In genomic region chr11:810040-810567, GRCh38 we compare ENCODE assay signal across 8 cellular contexts. TPM values are rescaled to one million over a fixed set of nuclear protein-coding genes. Genes with fewer than 3 reads are reported as not detected.
DNase-seq lines count a peak whose midpoint lies in the region; ATAC-seq and TF ChIP-seq lines count a peak whose summit lies in the region.

No MANE protein-coding gene starts in this region.

- H3K27ac Mint-ChIP-seq in HFFc6: peak overlapping the region; percentile 100
- H3K27ac Mint-ChIP-seq in activated naive CD8-positive, alpha-beta T cell treated with anti-CD3 and anti-CD28 coated beads for 36 hours: peak overlapping the region; percentile 94

- H3K9me3 ChIP-seq in thyroid gland: no peaks in the 10 kb centered on the region

- H3K36me3 Mint-ChIP-seq in HFFc6 (ENCODE audit: low read depth): peaks cover 30% of the 10 kb centered on the region
- peaks cover 41% of the 10 kb centered on the region for H3K36me3 Mint-ChIP-seq in activated naive CD8-positive, alpha-beta T cell treated with anti-CD3 and anti-CD28 coated beads for 36 hours

- peaks cover 21 to 25% of the 10 kb centered on the region in 2 donors for H3K4me1 ChIP-seq in thyroid gland

- intact Hi-C loops in thyroid gland (cut with DNase I): no loop called here

- ATAC-seq in HG03469 (IDR thresholded peaks at IDR 0.05; ENCODE audit: unreplicated experiment): no peak

- H3K4me3 ChIP-seq in BJ (ENCODE audit: low read depth, low read length): peak overlapping the region; percentile 93
- H3K4me3 ChIP-seq in kidney epithelial cell (ENCODE audit: low read depth, low read length): peak overlapping the region; percentile 98
- peak overlapping the region; percentile 68 to 85 (median 80) for H3K4me3 ChIP-seq in thyroid gland (replicated peaks in 1 of 3)

- no peak for TF ChIP-seq POLR2A in thyroid gland (IDR thresholded peaks at IDR 0.05)

- peaks cover 18% of the 10 kb centered on the region for H3K27me3 Mint-ChIP-seq in HFFc6 (ENCODE audit: insufficient read depth)
- peaks cover 7% of the 10 kb centered on the region for H3K27me3 Mint-ChIP-seq in activated naive CD8-positive, alpha-beta T cell treated with anti-CD3 and anti-CD28 coated beads for 36 hours

- WGBS in thyroid gland, 2 donors: 0% methylated on average over 32 to 33 of the region's 55 CpGs

- H3K27ac ChIP-seq in thyroid gland: peak overlapping the region; percentile 95 to 97 (median 97)

- CTCF ChIA-PET in BJ (lab: Yijun Ruan, JAX): no interaction called here

- TF ChIP-seq CTCF in BJ (IDR thresholded peaks at IDR 0.05; ENCODE audit: insufficient read depth, low read depth, low read length) (no peak), HFFc6 (IDR thresholded peaks at IDR 0.05) (peak; percentile 41; the same call in 1 of the 2 replicates), kidney epithelial cell (IDR thresholded peaks at IDR 0.05; ENCODE audit: insufficient read depth, low read length, poor library complexity, severe bottlenecking) (no peak), thyroid gland (IDR thresholded peaks at IDR 0.05) (peak in 1 of 6 experiments; percentile 10)

- no peaks in the 10 kb centered on the region for H3K9me3 Mint-ChIP-seq in HFFc6
- H3K9me3 Mint-ChIP-seq in activated naive CD8-positive, alpha-beta T cell treated with anti-CD3 and anti-CD28 coated beads for 36 hours: no peaks in the 10 kb centered on the region

- peak overlapping the region; percentile 98 for H3K4me3 Mint-ChIP-seq in HFFc6
- peak overlapping the region; percentile 88 for H3K4me3 Mint-ChIP-seq in activated naive CD8-positive, alpha-beta T cell treated with anti-CD3 and anti-CD28 coated beads for 36 hours

- H3K36me3 ChIP-seq in BJ (ENCODE audit: control insufficient read depth, insufficient read depth, low read length) (peaks cover 23% of the 10 kb centered on the region), kidney epithelial cell (ENCODE audit: control insufficient read depth, insufficient read depth, low read length) (peaks cover 8% of the 10 kb centered on the region), thyroid gland (peaks cover 22 to 24% of the 10 kb centered on the region in 2 donors)

- DNase-seq in BJ (ENCODE audit: low read depth) (no peak), HFFc6 (no peak), kidney epithelial cell (ENCODE audit: low read depth) (no peak), thyroid gland (no peak), SW 1271 (lab: John Stamatoyannopoulos, UW) (no peak), NCI-H446 (lab: John Stamatoyannopoulos, UW) (no peak)
- no peak for DNase-seq in activated naive CD8-positive, alpha-beta T cell treated with anti-CD3 and anti-CD28 coated beads for 36 hours

- H3K27me3 ChIP-seq in BJ (ENCODE audit: control insufficient read depth, insufficient read depth, low read length): no peaks in the 10 kb centered on the region
- no peaks in the 10 kb centered on the region for H3K27me3 ChIP-seq in kidney epithelial cell (ENCODE audit: control insufficient read depth, insufficient read depth, low read length)
- H3K27me3 ChIP-seq in thyroid gland: no peaks in the 10 kb centered on the region

- POLR2A ChIA-PET in BJ (lab: Charles Lee): interaction anchor here (0.6 to 1.3 kb wide), 3 partner anchors 9 to 83 kb away, joined by 4 to 24 read pairs (median 5); partner anchors contain the start of gene PNPLA2

- H3K4me1 Mint-ChIP-seq in HFFc6 (ENCODE audit: low read depth): peaks cover 32% of the 10 kb centered on the region
- peaks cover 37% of the 10 kb centered on the region for H3K4me1 Mint-ChIP-seq in activated naive CD8-positive, alpha-beta T cell treated with anti-CD3 and anti-CD28 coated beads for 36 hours

RNA-seq across cellular contexts. Expression of gene RPLP2, which starts 0.3 kb away (rescaled TPM):
- 1,103 and 1,199 TPM in 2 replicates for polyA plus RNA-seq in BJ (2011; rRNA removed)
- 580 and 714 TPM in 2 replicates for polyA minus RNA-seq in BJ (2011; rRNA and poly(A)+ RNA removed)
- 1,000 to 10,000 TPM; 1,532 to 1,781 (median 1,709) TPM for total RNA-seq in HFFc6 (2021; fragmentation: NEBNext Ultra II Directional; extraction: Animal tissue kit (Norgen Biotek cat#: 25700))
- 1,000 to 10,000 TPM; 3,139 to 3,274 TPM for total RNA-seq in activated naive CD8-positive, alpha-beta T cell treated with anti-CD3 and anti-CD28 coated beads for 36 hours
- total RNA-seq in kidney epithelial cell (708 and 1,183 TPM in 2 replicates), thyroid gland (100 to 1,000 TPM; 172 to 526 (median 290) TPM)

RNA-seq across cellular contexts. Expression of gene PIDD1, which starts 5.1 kb away (rescaled TPM):
- polyA plus RNA-seq in BJ (2011; rRNA removed): 6.8 and 11.2 TPM in 2 replicates
- 3.6 and 4.8 TPM in 2 replicates for polyA minus RNA-seq in BJ (2011; rRNA and poly(A)+ RNA removed)
- total RNA-seq in HFFc6 (2021; fragmentation: NEBNext Ultra II Directional; extraction: Animal tissue kit (Norgen Biotek cat#: 25700)): 10 to 100 TPM; 11.0 to 15.9 (median 13.7) TPM
- total RNA-seq in activated naive CD8-positive, alpha-beta T cell treated with anti-CD3 and anti-CD28 coated beads for 36 hours: 10 to 100 TPM; 29.4 to 30.5 TPM
- 31.1 and 36.2 TPM in 2 replicates for total RNA-seq in kidney epithelial cell
- 10 to 100 TPM; 11.9 to 33.2 (median 16.1) TPM for total RNA-seq in thyroid gland

RNA-seq across cellular contexts. Expression of gene PNPLA2, which starts 8.6 kb away (rescaled TPM):
- 32.0 and 53.1 TPM in 2 replicates for polyA plus RNA-seq in BJ (2011; rRNA removed)
- 53.3 and 57.3 TPM in 2 replicates for polyA minus RNA-seq in BJ (2011; rRNA and poly(A)+ RNA removed)
- total RNA-seq in HFFc6 (2021; fragmentation: NEBNext Ultra II Directional; extraction: Animal tissue kit (Norgen Biotek cat#: 25700)): 100 to 1,000 TPM; 103 to 148 (median 130) TPM
- 10 to 100 TPM; 32.7 to 34.7 TPM for total RNA-seq in activated naive CD8-positive, alpha-beta T cell treated with anti-CD3 and anti-CD28 coated beads for 36 hours
- total RNA-seq in kidney epithelial cell: 27.5 and 46.0 TPM in 2 replicates
- total RNA-seq in thyroid gland: 10 to 100 TPM; 35.8 to 95.0 (median 57.6) TPM

RNA-seq across cellular contexts. Expression of gene SLC25A22, which starts 12.0 kb away (rescaled TPM):
- 12.4 and 25.5 TPM in 2 replicates for polyA plus RNA-seq in BJ (2011; rRNA removed)
- polyA minus RNA-seq in BJ (2011; rRNA and poly(A)+ RNA removed): 12.1 and 14.6 TPM in 2 replicates
- total RNA-seq in HFFc6 (2021; fragmentation: NEBNext Ultra II Directional; extraction: Animal tissue kit (Norgen Biotek cat#: 25700)): 10 to 100 TPM; 39.7 to 47.3 (median 42.9) TPM
- total RNA-seq in activated naive CD8-positive, alpha-beta T cell treated with anti-CD3 and anti-CD28 coated beads for 36 hours: 10 to 100 TPM; 54.4 to 56.5 TPM
- 17.1 and 19.8 TPM in 2 replicates for total RNA-seq in kidney epithelial cell
- total RNA-seq in thyroid gland: 10 to 100 TPM in 1 of 4 donors, 1 to 10 TPM in 3; 5.1 to 13.1 (median 7.8) TPM

RNA-seq across cellular contexts. Expression of gene CRACR2B, which starts 17.6 kb away (rescaled TPM):
- polyA plus RNA-seq in BJ (2011; rRNA removed): 0.16 and 0.18 TPM in 2 replicates
- not detected in 2 replicates for polyA minus RNA-seq in BJ (2011; rRNA and poly(A)+ RNA removed)
- 1 to 10 TPM in 4 of 6 experiments, under 1 TPM in 2; 0.63 to 2.2 (median 1.2) TPM for total RNA-seq in HFFc6 (2021; fragmentation: NEBNext Ultra II Directional; extraction: Animal tissue kit (Norgen Biotek cat#: 25700))
- 1 to 10 TPM in 1 of 2 experiments, under 1 TPM in 1; 0.76 to 1.1 TPM for total RNA-seq in activated naive CD8-positive, alpha-beta T cell treated with anti-CD3 and anti-CD28 coated beads for 36 hours
- total RNA-seq in kidney epithelial cell: 18.3 and 19.7 TPM in 2 replicates
- total RNA-seq in thyroid gland: 10 to 100 TPM in 2 of 4 donors, 1 to 10 TPM in 2; 4.1 to 21.2 (median 12.3) TPM
